25 cellular contexts compared by ENCODE assay signal in genomic region chr4:16415751-16416150, GRCh38.
"Had no signal": no experiment of that assay in that cellular context is flagged by ENCODE, and none has a peak within 500 bp of the region (broad histone marks: within the 10 kb centered on the region; RNA-seq: fewer than 3 reads in every experiment).

No MANE protein-coding gene starts in this region.

- H3K9me3 Mint-ChIP-seq: stimulated activated naive CD8-positive, alpha-beta T cell treated with anti-CD3 and anti-CD28 coated beads, Interleukin-15, Interleukin-2, amounts not matched to agents 100 ng/mL and 50 ng/mL, for 24 hours; type B pancreatic cell had no signal

- H3K27me3 ChIP-seq: heart left ventricle, left lung, ovary, tibial nerve, vagina had no signal

- H3K27ac Mint-ChIP-seq: naive thymus-derived CD8-positive, alpha-beta T cell; progenitor cell of endocrine pancreas; stimulated activated effector memory CD8-positive, alpha-beta T cell treated with anti-CD3 and anti-CD28 coated beads, Interleukin-12 subunit alpha, Interleukin-12 subunit beta, amount 100 ng/mL, for 72 hours; stimulated activated naive CD8-positive, alpha-beta T cell treated with anti-CD3 and anti-CD28 coated beads, Interleukin-15, Interleukin-2, amounts not matched to agents 100 ng/mL and 50 ng/mL, for 24 hours; type B pancreatic cell had no signal

- H3K9me3 ChIP-seq: lower lobe of right lung, ovary, suprapubic skin, vagina had no signal

- H3K27me3 Mint-ChIP-seq: progenitor cell of endocrine pancreas; stimulated activated naive CD8-positive, alpha-beta T cell treated with anti-CD3 and anti-CD28 coated beads, Interleukin-15, Interleukin-2, amounts not matched to agents 100 ng/mL and 50 ng/mL, for 24 hours; type B pancreatic cell had no signal

- H3K4me1 ChIP-seq: left lung, lower lobe of right lung, suprapubic skin, tibial nerve, vagina had no signal

- H3K4me1 Mint-ChIP-seq: stimulated activated effector memory CD8-positive, alpha-beta T cell treated with anti-CD3 and anti-CD28 coated beads, Interleukin-12 subunit alpha, Interleukin-12 subunit beta, amount 100 ng/mL, for 72 hours had no signal

- H3K4me3 ChIP-seq: heart left ventricle, left lung, lower lobe of right lung, ovary, skin epidermis, suprapubic skin, tibial nerve, vagina had no signal

- H3K36me3 Mint-ChIP-seq: stimulated activated effector memory CD8-positive, alpha-beta T cell treated with anti-CD3 and anti-CD28 coated beads, Interleukin-12 subunit alpha, Interleukin-12 subunit beta, amount 100 ng/mL, for 72 hours; type B pancreatic cell had no signal

- DNase-seq: heart left ventricle; islet precursor cell; left cardiac atrium; left lung; lower lobe of right lung; mammary epithelial cell; mesenchymal stem cell; naive thymus-derived CD8-positive, alpha-beta T cell; ovary; retina; right cardiac atrium; stimulated activated CD4-positive, alpha-beta T cell treated with anti-CD3 and anti-CD28 coated beads, Interleukin-12 subunit alpha, Interleukin-12 subunit beta, amount 100 ng/mL, for 4 hours; stimulated activated CD4-positive, alpha-beta T cell treated with anti-CD3 and anti-CD28 coated beads, Interleukin-15, amount 100 ng/mL, for 24 hours; stimulated activated CD4-positive, alpha-beta T cell treated with anti-CD3 and anti-CD28 coated beads, Interleukin-2, amount 100 ng/mL, for 24 hours; stimulated activated CD4-positive, alpha-beta T cell treated with anti-CD3 and anti-CD28 coated beads, Interleukin-4, amount 100 ng/mL, for 24 hours; stimulated activated naive CD4-positive, alpha-beta T cell had no signal

- H3K27ac ChIP-seq: heart left ventricle, left lung, lower lobe of right lung, ovary, skin epidermis, suprapubic skin, tibial nerve, vagina had no signal

- H3K36me3 ChIP-seq: heart left ventricle, left lung, lower lobe of right lung, ovary, suprapubic skin, tibial nerve, vagina had no signal

- ATAC-seq: heart left ventricle; left cardiac atrium; left lung; lower lobe of right lung; naive thymus-derived CD8-positive, alpha-beta T cell; right cardiac atrium; sciatic nerve; stimulated activated effector memory CD8-positive, alpha-beta T cell treated with anti-CD3 and anti-CD28 coated beads, Interleukin-12 subunit alpha, Interleukin-12 subunit beta, amount 100 ng/mL, for 72 hours had no signal

- H3K4me3 Mint-ChIP-seq: naive thymus-derived CD8-positive, alpha-beta T cell; stimulated activated effector memory CD8-positive, alpha-beta T cell treated with anti-CD3 and anti-CD28 coated beads, Interleukin-12 subunit alpha, Interleukin-12 subunit beta, amount 100 ng/mL, for 72 hours; stimulated activated naive CD8-positive, alpha-beta T cell treated with anti-CD3 and anti-CD28 coated beads, Interleukin-15, Interleukin-2, amounts not matched to agents 100 ng/mL and 50 ng/mL, for 24 hours; type B pancreatic cell had no signal
